In the genomic region with DNA sequence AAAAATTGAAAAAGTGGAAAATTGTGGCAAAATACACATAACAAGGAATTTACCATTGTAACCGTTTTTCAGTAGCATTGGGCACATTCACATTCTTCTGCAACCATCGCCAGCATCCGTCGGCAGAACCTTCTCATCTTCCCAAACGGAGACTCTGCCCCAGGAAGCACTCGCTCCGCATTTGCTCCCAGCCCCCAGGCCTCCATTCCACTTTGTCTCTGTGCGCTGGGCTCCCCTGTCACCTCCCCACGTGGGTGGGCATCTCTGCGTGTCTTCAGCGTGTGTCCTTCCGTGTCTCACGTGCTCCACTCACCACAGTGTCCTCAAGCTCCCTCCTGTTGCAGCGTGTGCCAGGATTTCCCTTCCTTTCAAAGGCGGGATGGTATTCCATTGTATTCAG, we compare ENCODE assay signal across 19 cellular contexts. TPM values are rescaled to one million over a fixed set of nuclear protein-coding genes. Genes with fewer than 3 reads are reported as not detected.
DNase-seq lines count a peak whose midpoint lies in the region; ATAC-seq, FAIRE-seq and TF ChIP-seq lines count a peak whose summit lies in the region.
"Had no signal": no experiment of that assay in that cellular context is flagged by ENCODE, and none has a peak within 500 bp of the region (broad histone marks: within the 10 kb centered on the region; RNA-seq: fewer than 3 reads in every experiment).

No MANE protein-coding gene starts in this region.

- peaks cover 19% of the 10 kb centered on the region for H3K4me1 ChIP-seq in CD4-positive, alpha-beta memory T cell (ENCODE audit: insufficient read depth, low read length)

- POLR2A ChIA-PET in CD4-positive, alpha-beta memory T cell (lab: Charles Lee; ENCODE audit: partially characterized antibody) = no interaction called here
- POLR2A ChIA-PET in naive thymus-derived CD8-positive, alpha-beta T cell (lab: Charles Lee) = interaction anchor here (1.7 kb wide), 1 partner anchor 31 kb away, joined by 5 read pairs; no protein-coding TSS in a partner anchor
- POLR2A ChIA-PET in RWPE1 (lab: Yijun Ruan, JAX; ENCODE audit: low non-redundant PET) = no interaction called here

- TF ChIP-seq POLR2A in GM12891 (IDR thresholded peaks at IDR 0.05; ENCODE audit: low read depth, low read length) = no peak

- peaks cover 36 to 62% of the 10 kb centered on the region in 2 donors for H3K36me3 Mint-ChIP-seq in CD4-positive, alpha-beta memory T cell
- H3K36me3 Mint-ChIP-seq in dendritic cell treated with granulocyte-macrophage colony-stimulating factor and Interleukin-4, amounts not matched to agents 40 ng/mL and 50 ng/mL, for 4 days (ENCODE audit: low read depth) = peaks cover 100% of the 10 kb centered on the region
- peaks cover 3 to 77% (median 17%) of the 10 kb centered on the region in 3 donors for H3K36me3 Mint-ChIP-seq in naive thymus-derived CD8-positive, alpha-beta T cell

- no peaks in the 10 kb centered on the region for H3K27me3 Mint-ChIP-seq in CD4-positive, alpha-beta memory T cell
- no peaks in the 10 kb centered on the region for H3K27me3 Mint-ChIP-seq in dendritic cell treated with granulocyte-macrophage colony-stimulating factor and Interleukin-4, amounts not matched to agents 40 ng/mL and 50 ng/mL, for 4 days
- H3K27me3 Mint-ChIP-seq in naive thymus-derived CD8-positive, alpha-beta T cell = no peaks in the 10 kb centered on the region
- H3K27me3 Mint-ChIP-seq: CD4-positive, CD25-positive, alpha-beta regulatory T cell had no signal

- no peak for ATAC-seq in naive thymus-derived CD8-positive, alpha-beta T cell
- ATAC-seq: PC-3 had no signal

- intact Hi-C loops in CD4-positive, alpha-beta memory T cell (cut with micrococcal nuclease) = no loop called here
- intact Hi-C loops in dendritic cell treated with granulocyte-macrophage colony-stimulating factor and Interleukin-4, amounts not matched to agents 40 ng/mL and 50 ng/mL, for 4 days (cut with micrococcal nuclease) = no loop called here
- intact Hi-C loops in posterior vena cava (cut with DNase I) = loop anchor here in 1 of 2 donors (10.0 kb wide), 1 partner anchor 161 kb away; no protein-coding TSS in a partner anchor

- CTCF ChIA-PET in CD4-positive, alpha-beta memory T cell (lab: Charles Lee; ENCODE audit: partially characterized antibody) = interaction anchor here (1.0 kb wide), 1 partner anchor 11 kb away, joined by 3 read pairs; no protein-coding TSS in a partner anchor
- CTCF ChIA-PET in RWPE1 (lab: Yijun Ruan, JAX) = no interaction called here

- H3K4me1 Mint-ChIP-seq in CD4-positive, alpha-beta memory T cell = peaks cover 18 to 33% (median 26%) of the 10 kb centered on the region in 4 donors
- H3K4me1 Mint-ChIP-seq in dendritic cell treated with granulocyte-macrophage colony-stimulating factor and Interleukin-4, amounts not matched to agents 40 ng/mL and 50 ng/mL, for 4 days (ENCODE audit: low read depth) = peaks cover 45% of the 10 kb centered on the region
- H3K4me1 Mint-ChIP-seq in naive thymus-derived CD8-positive, alpha-beta T cell = peaks cover 17 to 37% (median 34%) of the 10 kb centered on the region in 4 donors

- no peak overlapping the region for H3K4me3 ChIP-seq in CD4-positive, alpha-beta memory T cell (ENCODE audit: low read length in 2 of 2)
- H3K4me3 ChIP-seq: SJCRH30 had no signal

- TF ChIP-seq CTCF in RWPE1 (conservative IDR thresholded peaks at IDR 0.05; ENCODE audit: low read depth) = no peak

- H3K9me3 Mint-ChIP-seq in CD4-positive, alpha-beta memory T cell = no peaks in the 10 kb centered on the region
- H3K9me3 Mint-ChIP-seq in dendritic cell treated with granulocyte-macrophage colony-stimulating factor and Interleukin-4, amounts not matched to agents 40 ng/mL and 50 ng/mL, for 4 days = no peaks in the 10 kb centered on the region
- H3K9me3 Mint-ChIP-seq in naive thymus-derived CD8-positive, alpha-beta T cell = no peaks in the 10 kb centered on the region
- H3K9me3 Mint-ChIP-seq: CD4-positive, CD25-positive, alpha-beta regulatory T cell; HFFc6 had no signal

- no peak for FAIRE-seq in GM12891 (lab: Jason Lieb, UNC)
- FAIRE-seq: D721Med had no signal

- no peak overlapping the region for H3K27ac ChIP-seq in CD4-positive, alpha-beta memory T cell (ENCODE audit: low read depth, low read length)
- H3K27ac ChIP-seq in RWPE1 = no peak overlapping the region
- H3K27ac ChIP-seq: SJCRH30 had no signal

- H3K27me3 ChIP-seq in CD4-positive, alpha-beta memory T cell (ENCODE audit: insufficient read depth, low read length) = no peaks in the 10 kb centered on the region
- H3K27me3 ChIP-seq: SJCRH30 had no signal

- DNase-seq in CD4-positive, alpha-beta memory T cell = no peak
- DNase-seq in GM12891 (ENCODE audit: insufficient read length, low spot score) (peak; percentile 6), RWPE1 (ENCODE audit: low spot score) (no peak), posterior vena cava (ENCODE audit: low spot score) (no peak)
- DNase-seq in naive thymus-derived CD8-positive, alpha-beta T cell = peak in 1 of 10 donors; percentile 34
- DNase-seq in activated CD4-positive, alpha-beta T cell treated with anti-CD3 and anti-CD28 coated beads, Interleukin-2, amount 50 U/mL, for 48 hours = no peak
- DNase-seq: CD4-positive, CD25-positive, alpha-beta regulatory T cell; DMS79 treated with DMSO at 0.1 percent for 48 hours; HFFc6; NCI-H1092; NCI-H146; NCI-H2081; NCI-H510A treated with DMSO at 0.1 percent for 48 hours; NCI-H82; PC-3; SJCRH30 had no signal

- H3K36me3 ChIP-seq in CD4-positive, alpha-beta memory T cell (ENCODE audit: insufficient read depth, low read length) = peaks cover 34% of the 10 kb centered on the region
- H3K36me3 ChIP-seq: SJCRH30 had no signal

- H3K4me3 Mint-ChIP-seq in CD4-positive, alpha-beta memory T cell = peak overlapping the region in 1 of 8 donors; percentile 31
- H3K4me3 Mint-ChIP-seq in dendritic cell treated with granulocyte-macrophage colony-stimulating factor and Interleukin-4, amounts not matched to agents 40 ng/mL and 50 ng/mL, for 4 days = no peak overlapping the region
- H3K4me3 Mint-ChIP-seq in naive thymus-derived CD8-positive, alpha-beta T cell = no peak overlapping the region
- H3K4me3 Mint-ChIP-seq: CD4-positive, CD25-positive, alpha-beta regulatory T cell; HFFc6 had no signal

- H3K9me3 ChIP-seq in CD4-positive, alpha-beta memory T cell (ENCODE audit: control insufficient read depth in 1 of 2, low read length in 2 of 2) = no peaks in the 10 kb centered on the region
- H3K9me3 ChIP-seq: SJCRH30 had no signal

- peak overlapping the region in 4 of 7 donors; percentile 12 to 55 (median 44) for H3K27ac Mint-ChIP-seq in CD4-positive, alpha-beta memory T cell
- H3K27ac Mint-ChIP-seq in dendritic cell treated with granulocyte-macrophage colony-stimulating factor and Interleukin-4, amounts not matched to agents 40 ng/mL and 50 ng/mL, for 4 days = peak overlapping the region; percentile 15
- peak overlapping the region in 7 of 10 donors; percentile 29 to 88 (median 67) for H3K27ac Mint-ChIP-seq in naive thymus-derived CD8-positive, alpha-beta T cell
- H3K27ac Mint-ChIP-seq: CD4-positive, CD25-positive, alpha-beta regulatory T cell; HFFc6 had no signal

TF ChIP-seq in GM12891, 5 proteins besides CTCF, POLR2A, EP300 and RAD21:
- no peak for TF ChIP-seq TAF1 (IDR thresholded peaks at IDR 0.05; ENCODE audit: low read depth, low read length)
- peak; percentile 42; the same call in 1 of the 2 replicates for TF ChIP-seq POLR2AphosphoS5 (IDR thresholded peaks at IDR 0.05; ENCODE audit: low read depth, low read length)

RNA-seq across cellular contexts. Expression of a gene that starts 9.9 kb away (rescaled TPM):
- total RNA-seq in CD4-positive, alpha-beta memory T cell = 10 to 100 TPM; 47.3 to 49.2 TPM
- polyA plus RNA-seq in CD4-positive, alpha-beta memory T cell = 10 to 100 TPM in 1 of 2 donors, 1 to 10 TPM in 1; 4.9 to 40.0 TPM
- polyA plus RNA-seq in GM12891 (2012; ENCODE audit: low read depth, missing spikeins) = 18.8 TPM
- 10 to 100 TPM; 36.3 to 41.4 TPM for total RNA-seq in naive thymus-derived CD8-positive, alpha-beta T cell
- 10 to 100 TPM in 1 of 3 donors, 1 to 10 TPM in 2; 9.4 to 37.2 (median 9.7) TPM for polyA plus RNA-seq in naive thymus-derived CD8-positive, alpha-beta T cell
- total RNA-seq in posterior vena cava = 1 to 10 TPM; 1.8 to 3.1 TPM
- total RNA-seq: G401 had no signal

RNA-seq across cellular contexts. Expression of a gene that starts 34.5 kb away (rescaled TPM):
- 10 to 100 TPM; 17.1 to 19.0 TPM for total RNA-seq in CD4-positive, alpha-beta memory T cell
- 10 to 100 TPM; 18.7 to 20.9 TPM for polyA plus RNA-seq in CD4-positive, alpha-beta memory T cell
- polyA plus RNA-seq in GM12891 (2012; ENCODE audit: low read depth, missing spikeins) = 35.1 TPM
- total RNA-seq in naive thymus-derived CD8-positive, alpha-beta T cell = 10 to 100 TPM; 11.0 to 12.4 TPM
- polyA plus RNA-seq in naive thymus-derived CD8-positive, alpha-beta T cell = 10 to 100 TPM in 2 of 3 donors, 1 to 10 TPM in 1; 8.2 to 12.0 (median 11.3) TPM
- total RNA-seq in posterior vena cava = 1 to 10 TPM; 4.3 to 4.8 TPM

Comparison
In these comparisons a context has a peak if more than half of its experiments do, and no peak if none do; other contexts are left out.
1. H3K27ac Mint-ChIP-seq: peak in every context shown above with its lines; median percentile 67 in naive thymus-derived CD8-positive, alpha-beta T cell; 44 in CD4-positive, alpha-beta memory T cell; 15 in dendritic cell treated with granulocyte-macrophage colony-stimulating factor and Interleukin-4, amounts not matched to agents 40 ng/mL and 50 ng/mL, for 4 days.
2. RNA of a gene that starts 9.9 kb away (total RNA-seq): 47.3 to 49.2 TPM in CD4-positive, alpha-beta memory T cell and 36.3 to 41.4 TPM in naive thymus-derived CD8-positive, alpha-beta T cell; 1.8 to 3.1 TPM in posterior vena cava; every median in the first group is over 4 times any median in the second.